In the genomic region with DNA sequence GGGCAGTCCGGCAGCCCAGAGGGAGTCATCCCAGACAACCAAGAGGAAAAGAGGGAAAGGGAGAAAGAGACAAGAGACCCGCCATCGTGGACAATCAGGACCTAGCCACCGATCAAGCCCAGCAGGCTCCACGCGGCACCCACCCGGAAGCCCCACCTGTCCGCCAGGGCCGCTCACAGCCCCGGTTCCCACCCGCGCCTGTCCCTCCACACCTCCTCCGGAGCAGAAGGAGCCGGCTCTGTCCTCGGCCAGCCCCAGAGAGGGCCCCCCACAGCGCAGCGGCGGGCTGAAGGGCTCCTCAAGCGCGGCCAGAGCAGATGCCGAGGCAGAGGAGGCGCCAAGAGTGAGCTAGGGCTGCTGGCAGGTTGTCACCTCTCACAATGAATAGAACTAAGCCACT, we compare ENCODE assay signal across 16 cellular contexts.
DNase-seq lines count a peak whose midpoint lies in the region; ATAC-seq and TF ChIP-seq lines count a peak whose summit lies in the region.
"Had no signal": no experiment of that assay in that cellular context is flagged by ENCODE, and none has a peak within 500 bp of the region (broad histone marks: within the 10 kb centered on the region; RNA-seq: fewer than 3 reads in every experiment).

No MANE protein-coding gene starts in this region.

- no peak for TF ChIP-seq POLR2A in spleen (IDR thresholded peaks at IDR 0.05)

- no peaks in the 10 kb centered on the region for H3K79me2 ChIP-seq in SU-DHL-6 (ENCODE audit: insufficient read depth, low read length)

- no peaks in the 10 kb centered on the region for H4K20me1 ChIP-seq in BLaER1 treated with 17β-estradiol and CSF1 and Interleukin-3, amounts not matched to agents 10 nM and 100 nM
- no peaks in the 10 kb centered on the region for H4K20me1 ChIP-seq in SU-DHL-6 (ENCODE audit: low read depth, low read length)

- no peaks in the 10 kb centered on the region for H3K9me2 ChIP-seq in SU-DHL-6 (replicated peaks; ENCODE audit: insufficient read depth, low read length)

- H3K27ac ChIP-seq in BLaER1 treated with 17β-estradiol and CSF1 and Interleukin-3, amounts not matched to agents 10 nM and 100 nM = peak overlapping the region; percentile 95 to 100 (median 97)
- H3K27ac ChIP-seq in SU-DHL-6 (ENCODE audit: low read depth, low read length) = peak overlapping the region; percentile 91
- no peak overlapping the region for H3K27ac ChIP-seq in spleen
- H3K27ac ChIP-seq: 22Rv1, GM23248, HL-60 had no signal

- H3K27me3 ChIP-seq in BLaER1 treated with 17β-estradiol and CSF1 and Interleukin-3, amounts not matched to agents 10 nM and 100 nM = no peaks in the 10 kb centered on the region
- no peaks in the 10 kb centered on the region for H3K27me3 ChIP-seq in SU-DHL-6 (ENCODE audit: low read length)
- no peaks in the 10 kb centered on the region for H3K27me3 ChIP-seq in spleen (replicated peaks in 1 of 7)

- peak overlapping the region in 10 of 11 experiments; percentile 18 to 84 (median 70); a peak in 16 of 22 replicates for H3K4me2 ChIP-seq in BLaER1 treated with 17β-estradiol and CSF1 and Interleukin-3, amounts not matched to agents 10 nM and 100 nM
- H3K4me2 ChIP-seq in SU-DHL-6 (ENCODE audit: low read depth, low read length, poor library complexity, severe bottlenecking) = no peak overlapping the region

- H2AFZ ChIP-seq in SU-DHL-6 (ENCODE audit: low read depth, low read length, severe bottlenecking) = no peak overlapping the region
- H2AFZ ChIP-seq: GM23248 had no signal

- peak overlapping the region; percentile 15 to 84 (median 81); a peak in 20 of 22 replicates for H3K9ac ChIP-seq in BLaER1 treated with 17β-estradiol and CSF1 and Interleukin-3, amounts not matched to agents 10 nM and 100 nM
- no peak overlapping the region for H3K9ac ChIP-seq in SU-DHL-6 (ENCODE audit: low read length)
- H3K9ac ChIP-seq: GM23248 had no signal

- no peak for ATAC-seq in GM21528 (IDR thresholded peaks at IDR 0.05; ENCODE audit: low FRiP score, unreplicated experiment)
- ATAC-seq: HCT116 had no signal

- H3K4me1 ChIP-seq in BLaER1 treated with 17β-estradiol and CSF1 and Interleukin-3, amounts not matched to agents 10 nM and 100 nM = peaks cover 30 to 46% (median 40%) of the 10 kb centered on the region in 10 experiments
- H3K4me1 ChIP-seq in spleen = no peaks in the 10 kb centered on the region

- WGBS in spleen, 5 donors = 85 to 95% (median 94%) methylated on average over 14 to 22 of the region's 22 CpGs

- TF ChIP-seq CTCF in SU-DHL-6 (IDR thresholded peaks at IDR 0.05; ENCODE audit: insufficient read depth, low read length, poor library complexity, severe bottlenecking) (no peak), spleen (IDR thresholded peaks at IDR 0.05 in 8 of 11, conservative IDR thresholded peaks at IDR 0.05 in 3 of 11) (no peak)

- DNase-seq in DMS53 (lab: John Stamatoyannopoulos, UW) (peak; percentile 2), DMS53 treated with DMSO at 0.1 percent for 48 hours (lab: John Stamatoyannopoulos, UW; ENCODE audit: unreplicated experiment) (no peak), spleen (peak; percentile 64), NCI-H2196 treated with DMSO at 0.1 percent for 48 hours (lab: John Stamatoyannopoulos, UW; ENCODE audit: unreplicated experiment) (no peak)
- no peak for DNase-seq in activated CD4-positive, alpha-beta T cell treated with anti-CD3 and anti-CD28 coated beads, Interleukin-2, amount 50 U/mL, for 48 hours
- DNase-seq: C1 segment of cervical spinal cord; Calu3; CD4-positive, alpha-beta T cell; DND-41; GM23248 had no signal

- peaks cover 7% of the 10 kb centered on the region for H3F3A ChIP-seq in SU-DHL-6 (ENCODE audit: insufficient read depth)

- peaks cover 16 to 36% (median 22%) of the 10 kb centered on the region in 11 experiments for H3K9me3 ChIP-seq in BLaER1 treated with 17β-estradiol and CSF1 and Interleukin-3, amounts not matched to agents 10 nM and 100 nM (replicated peaks in 1 of 11)
- 0 out of 2 replicates have a peak, but pooled peaks cover 6% of the 10 kb centered on the region for H3K9me3 ChIP-seq in SU-DHL-6 (ENCODE audit: insufficient read depth, low read length)
- H3K9me3 ChIP-seq in spleen = peaks cover 0 to 24% (median 7%) of the 10 kb centered on the region in 8 donors

- intact Hi-C loops in spleen (cut with DNase I; ENCODE audit: low total_unique reads) = no loop called here

- H3K4me3 ChIP-seq in BLaER1 treated with 17β-estradiol and CSF1 and Interleukin-3, amounts not matched to agents 10 nM and 100 nM = peak overlapping the region in 7 of 10 experiments; percentile 10 to 59 (median 32); a peak in 11 of 20 replicates
- H3K4me3 ChIP-seq in SU-DHL-6 (ENCODE audit: insufficient read depth, low read length, poor library complexity, severe bottlenecking) (no peak overlapping the region), spleen (no peak overlapping the region)
- H3K4me3 ChIP-seq: GM23248 had no signal

- peaks cover 0 to 10% (median 6%) of the 10 kb centered on the region in 11 experiments; a peak in 11 of 22 replicates for H3K36me3 ChIP-seq in BLaER1 treated with 17β-estradiol and CSF1 and Interleukin-3, amounts not matched to agents 10 nM and 100 nM
- peaks cover 5% of the 10 kb centered on the region; the same call in 1 of the 2 replicates for H3K36me3 ChIP-seq in SU-DHL-6 (ENCODE audit: low read length)
- no peaks in the 10 kb centered on the region for H3K36me3 ChIP-seq in spleen

Comparison
In these comparisons a context has a peak if more than half of its experiments do, and no peak if none do; other contexts are left out.
1. DNase-seq: peak in DMS53 (single experiment) and spleen (single experiment); none in DMS53 treated with DMSO at 0.1 percent for 48 hours (single experiment), activated CD4-positive, alpha-beta T cell treated with anti-CD3 and anti-CD28 coated beads, Interleukin-2, amount 50 U/mL, for 48 hours (0 of 2) and NCI-H2196 treated with DMSO at 0.1 percent for 48 hours (single experiment).
2. H3K27ac ChIP-seq: peak in BLaER1 treated with 17β-estradiol and CSF1 and Interleukin-3, amounts not matched to agents 10 nM and 100 nM (11 of 11) and SU-DHL-6 (single experiment); none in spleen (0 of 8).
3. H3K4me3 ChIP-seq: peak in BLaER1 treated with 17β-estradiol and CSF1 and Interleukin-3, amounts not matched to agents 10 nM and 100 nM (7 of 10); none in SU-DHL-6 (single experiment) and spleen (0 of 8).